In genomic region chr1:154328318-154329151, GRCh38 we compare ENCODE assay signal across 8 cellular contexts. TPM values are rescaled to one million over a fixed set of nuclear protein-coding genes. Genes with fewer than 3 reads are reported as not detected.
DNase-seq lines count a peak whose midpoint lies in the region; ATAC-seq and TF ChIP-seq lines count a peak whose summit lies in the region.

No MANE protein-coding gene starts in this region.

- H3K36me3 ChIP-seq in colonic mucosa: no peaks in the 10 kb centered on the region

- DNase-seq in NCI-H2107 (lab: John Stamatoyannopoulos, UW) (peak; percentile 52), colonic mucosa (peak; percentile 83), left kidney (ENCODE audit: low read depth, low spot score) (peak; percentile 92)
- peak; percentile 86 for DNase-seq in activated CD4-positive, alpha-beta T cell treated with anti-CD3 and anti-CD28 coated beads, Interleukin-2, amount 50 U/mL, for 1 hour
- peak; percentile 81 for DNase-seq in stimulated activated CD4-positive, alpha-beta T cell treated with anti-CD3 and anti-CD28 coated beads, Interleukin-1b, Interleukin-23, amount 100 ng/mL, for 48 hours

- H3K9ac ChIP-seq in colonic mucosa (ENCODE audit: low read depth in 2 of 2, low read length in 2 of 2): peak overlapping the region; percentile 60 to 62

- H3K27ac ChIP-seq in 22Rv1: peak overlapping the region; percentile 82; the same call in 1 of the 2 replicates
- no peak overlapping the region for H3K27ac ChIP-seq in colonic mucosa

- intact Hi-C loops in colonic mucosa (cut with DNase I): no loop called here

- peaks cover 12% of the 10 kb centered on the region for H3K4me1 ChIP-seq in colonic mucosa

- no peaks in the 10 kb centered on the region for H3K9me3 ChIP-seq in colonic mucosa

- H3K27me3 ChIP-seq in colonic mucosa: peaks cover 10% of the 10 kb centered on the region

- H3K4me3 ChIP-seq in colonic mucosa: peak overlapping the region; percentile 37

- TF ChIP-seq CTCF in 22Rv1 (IDR thresholded peaks at IDR 0.05): no peak
- no peak for TF ChIP-seq CTCF in colonic mucosa (IDR thresholded peaks at IDR 0.05)

- ATAC-seq in GM18909 (IDR thresholded peaks at IDR 0.05; ENCODE audit: poor library complexity, unreplicated experiment): peak; percentile 44
- ATAC-seq in GM18870 (IDR thresholded peaks at IDR 0.05; ENCODE audit: unreplicated experiment): no peak

RNA-seq across cellular contexts. Expression of gene ATP8B2, which starts 3.2 kb away (rescaled TPM):
- 1 to 10 TPM; 4.2 to 6.6 TPM for total RNA-seq in colonic mucosa

RNA-seq across cellular contexts. Expression of gene AQP10, which starts 7.6 kb away (rescaled TPM):
- under 1 TPM in 1 of 2 donors, not detected in 1; 0.27 TPM for total RNA-seq in colonic mucosa

RNA-seq across cellular contexts. Expression of gene HAX1, which starts 56.1 kb away (rescaled TPM):
- 10 to 100 TPM; 53.4 to 83.6 TPM for total RNA-seq in colonic mucosa
